Comparison of ENCODE assay signal across 1 cellular context in genomic region chr13:27131906-27132305, GRCh38.
TF ChIP-seq lines count a peak whose summit lies in the region.

No MANE protein-coding gene starts in this region.

TF ChIP-seq in GM23338, 12 proteins besides CTCF, POLR2A, EP300 and RAD21:
- TF ChIP-seq REST (IDR thresholded peaks at IDR 0.05; ENCODE audit: unreplicated experiment) (no peak), JUNB (IDR thresholded peaks at IDR 0.05; ENCODE audit: unreplicated experiment) (no peak), ZNF114 (CRISPR knock-in tag; IDR thresholded peaks at IDR 0.05) (no peak), STAT1 (IDR thresholded peaks at IDR 0.05; ENCODE audit: unreplicated experiment) (no peak), NANOG (IDR thresholded peaks at IDR 0.05; ENCODE audit: borderline replicate concordance) (no peak), EZH2phosphoT487 (IDR thresholded peaks at IDR 0.05; ENCODE audit: unreplicated experiment) (no peak), ZNF462 (CRISPR knock-in tag; IDR thresholded peaks at IDR 0.05) (no peak), ETS1 (IDR thresholded peaks at IDR 0.05) (no peak), ZNF331 (CRISPR knock-in tag; IDR thresholded peaks at IDR 0.05; ENCODE audit: low read depth) (no peak), CREB1 (CRISPR knock-in tag; IDR thresholded peaks at IDR 0.05; ENCODE audit: low read depth) (no peak), EZH2 (IDR thresholded peaks at IDR 0.05; ENCODE audit: low read depth, unreplicated experiment) (no peak), POLR2AphosphoS5 (IDR thresholded peaks at IDR 0.05; ENCODE audit: low read depth) (no peak)
TF ChIP-seq in GM23338: peak in this region for 0.
